Comparison of ENCODE assay signal across 8 cellular contexts in genomic region chr1:32361674-32362473, GRCh38. TPM values are rescaled to one million over a fixed set of nuclear protein-coding genes. Genes with fewer than 3 reads are reported as not detected.
DNase-seq lines count a peak whose midpoint lies in the region; ATAC-seq and TF ChIP-seq lines count a peak whose summit lies in the region.

No MANE protein-coding gene starts in this region.

- no peaks in the 10 kb centered on the region for H3K27me3 ChIP-seq in Caco-2 (replicated peaks; ENCODE audit: control insufficient read depth, insufficient read depth, low read length)
- peaks cover 5% of the 10 kb centered on the region for H3K27me3 ChIP-seq in NT2/D1 (ENCODE audit: insufficient read depth, insufficient read length)
- H3K27me3 ChIP-seq in colonic mucosa = no peaks in the 10 kb centered on the region
- H3K27me3 ChIP-seq in layer of hippocampus (ENCODE audit: control insufficient read depth, insufficient read depth, low read length) = no peaks in the 10 kb centered on the region

- H3K4me1 Mint-ChIP-seq in Caco-2 (ENCODE audit: low read depth, unreplicated experiment) = peaks cover 14% of the 10 kb centered on the region

- no peaks in the 10 kb centered on the region for H3K36me3 ChIP-seq in Caco-2 (ENCODE audit: control insufficient read depth, insufficient read depth, low read length)
- peaks cover 59% of the 10 kb centered on the region for H3K36me3 ChIP-seq in NT2/D1 (ENCODE audit: insufficient read depth, insufficient read length, low read length)
- peaks cover 4% of the 10 kb centered on the region for H3K36me3 ChIP-seq in colonic mucosa

- H3K27ac ChIP-seq in colonic mucosa = no peak overlapping the region
- peak overlapping the region; percentile 62 for H3K27ac ChIP-seq in layer of hippocampus (ENCODE audit: low read depth, low read length)

- H3K4me3 ChIP-seq in Caco-2 (ENCODE audit: low read depth, low read length) = peak overlapping the region; percentile 50
- peak overlapping the region; percentile 51 for H3K4me3 ChIP-seq in NT2/D1 (ENCODE audit: insufficient read length, low read depth)
- H3K4me3 ChIP-seq in colonic mucosa = peak overlapping the region; percentile 47

- no peak for ATAC-seq in HG02678 (IDR thresholded peaks at IDR 0.05; ENCODE audit: unreplicated experiment)
- ATAC-seq in HG03565 (IDR thresholded peaks at IDR 0.05; ENCODE audit: unreplicated experiment) = no peak

- no peak overlapping the region for H3K27ac Mint-ChIP-seq in Caco-2 (ENCODE audit: unreplicated experiment)

- peak in 1 of 2 experiments; percentile 61 for DNase-seq in Caco-2
- DNase-seq in NT2/D1 (ENCODE audit: low read depth, low spot score) = peak; percentile 30
- peak; percentile 58 for DNase-seq in colonic mucosa
- peak; percentile 27 for DNase-seq in stimulated activated CD4-positive, alpha-beta T cell treated with anti-CD3 and anti-CD28 coated beads, Interleukin-1b, Interleukin-23, amount 100 ng/mL, for 48 hours
- no peak for DNase-seq in NOMO-1 treated with DMSO at 0.1 percent for 48 hours (lab: John Stamatoyannopoulos, UW; ENCODE audit: unreplicated experiment)

- H3K4me1 ChIP-seq in Caco-2 (peaks cover 19% of the 10 kb centered on the region), NT2/D1 (ENCODE audit: insufficient read depth, insufficient read length) (peaks cover 16% of the 10 kb centered on the region), colonic mucosa (peaks cover 4% of the 10 kb centered on the region)

- H3K9ac ChIP-seq in NT2/D1 (ENCODE audit: insufficient read length, low read depth) (peak overlapping the region; percentile 91), colonic mucosa (ENCODE audit: low read depth in 2 of 2, low read length in 2 of 2) (peak overlapping the region; percentile 28 to 66)

- CTCF ChIA-PET in Caco-2 (lab: Charles Lee) = no interaction called here

- H3K27me3 Mint-ChIP-seq in Caco-2 (ENCODE audit: insufficient read depth, unreplicated experiment) = no peaks in the 10 kb centered on the region

- H3K4me3 Mint-ChIP-seq in Caco-2 (ENCODE audit: unreplicated experiment) = peak overlapping the region; percentile 54

- no TSS peak for BruUV-seq in Caco-2 (replicated peaks; lab: Mats Ljungman, UMichigan)

- peaks cover 19% of the 10 kb centered on the region for H3K36me3 Mint-ChIP-seq in Caco-2 (ENCODE audit: insufficient read depth, unreplicated experiment)

- intact Hi-C loops in Caco-2 (cut with micrococcal nuclease; ENCODE audit: unreplicated experiment) = loop anchor here (2.0 kb wide), 1 partner anchor 139 kb away; the partner anchor contains the start of genes EIF3I and TMEM234
- intact Hi-C loops in colonic mucosa (cut with DNase I) = no loop called here

- POLR2A ChIA-PET in Caco-2 (lab: Charles Lee) = no interaction called here

- H3K9me3 ChIP-seq in Caco-2 (no peaks in the 10 kb centered on the region), NT2/D1 (ENCODE audit: insufficient read depth, low read length) (no peaks in the 10 kb centered on the region), colonic mucosa (no peaks in the 10 kb centered on the region)

- TF ChIP-seq CTCF in Caco-2 (IDR thresholded peaks at IDR 0.05; ENCODE audit: insufficient read depth in 1 of 2, low read depth in 1 of 2, low read length in 1 of 2, severe bottlenecking in 1 of 2, unreplicated experiment in 1 of 2) (peak; percentile 16 to 43), colonic mucosa (IDR thresholded peaks at IDR 0.05) (peak; percentile 26)

- H3K9me3 Mint-ChIP-seq in Caco-2 (ENCODE audit: unreplicated experiment) = no peaks in the 10 kb centered on the region

RNA-seq across cellular contexts. Expression of gene FAM229A, which starts 0.4 kb away (rescaled TPM):
- total RNA-seq in Caco-2 (2022) (2.1 and 2.6 TPM in 2 replicates), colonic mucosa (1 to 10 TPM; 5.6 to 8.0 TPM)

RNA-seq across cellular contexts. Expression of gene TSSK3, which starts 0.5 kb away (rescaled TPM):
- 2.5 and 2.6 TPM in 2 replicates for total RNA-seq in Caco-2 (2022)
- total RNA-seq in colonic mucosa = under 1 TPM; 0.61 to 0.99 TPM

RNA-seq across cellular contexts. Expression of gene MARCKSL1, which starts 25.8 kb away (rescaled TPM):
- total RNA-seq in Caco-2 (2022) (150 and 159 TPM in 2 replicates), colonic mucosa (100 to 1,000 TPM; 174 to 199 TPM)

RNA-seq across cellular contexts. Expression of gene BSDC1, which starts 32.4 kb away (rescaled TPM):
- total RNA-seq in Caco-2 (2022) (32.5 and 33.2 TPM in 2 replicates), colonic mucosa (10 to 100 TPM; 65.7 to 76.8 TPM)
